In the genomic region with DNA sequence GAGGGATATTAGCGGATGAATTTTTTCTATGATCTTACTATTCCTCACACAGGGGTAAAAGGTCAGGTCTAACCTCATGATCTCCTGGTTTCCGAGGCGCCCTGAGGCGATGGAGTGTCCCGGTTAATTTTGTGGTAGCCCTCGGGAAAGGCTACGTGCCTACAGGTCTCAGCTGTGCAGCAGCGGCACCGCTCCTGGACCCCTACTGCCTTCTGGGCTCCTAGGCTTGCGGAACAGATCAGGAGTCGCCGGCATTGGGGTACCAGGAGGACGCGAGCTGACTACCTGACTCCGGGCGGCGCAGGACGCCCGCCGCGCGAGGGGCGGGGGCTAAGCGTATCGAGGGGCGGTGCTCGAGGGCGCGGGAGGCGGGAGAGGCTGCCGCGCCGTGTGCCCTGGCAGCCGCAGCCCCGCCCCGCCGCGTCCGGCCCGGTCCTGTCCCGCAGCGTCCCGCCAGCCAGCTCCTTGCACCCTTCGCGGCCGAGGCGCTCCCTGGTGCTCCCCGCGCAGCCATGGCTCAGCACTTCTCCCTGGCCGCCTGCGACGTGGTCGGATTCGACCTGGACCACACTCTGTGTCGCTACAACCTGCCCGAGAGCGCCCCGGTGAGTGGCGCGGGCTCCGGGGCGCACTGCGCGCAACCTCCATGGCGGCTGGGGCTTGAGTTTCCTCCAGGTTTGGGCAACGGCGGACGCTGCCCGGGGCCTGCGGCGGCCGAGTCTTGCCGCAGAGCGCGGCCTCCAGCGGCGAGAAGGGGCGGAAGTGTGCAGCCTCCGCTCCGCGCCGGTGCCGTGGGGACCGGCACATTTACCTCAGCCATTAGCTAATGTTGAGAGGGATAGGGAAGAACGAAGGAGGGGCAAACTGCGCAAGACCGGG, we compare ENCODE assay signal across 8 cellular contexts. TPM values are rescaled to one million over a fixed set of nuclear protein-coding genes. Genes with fewer than 3 reads are reported as not detected.
DNase-seq lines count a peak whose midpoint lies in the region; ATAC-seq and TF ChIP-seq lines count a peak whose summit lies in the region.

NT5DC1 (plus strand) TSS at position 435 of the 879 bp plus-strand sequence; CDS start at position 513, 78 bp downstream.

- no peaks in the 10 kb centered on the region for H3K27me3 ChIP-seq in CD8-positive, alpha-beta T cell (ENCODE audit: insufficient read depth, low read length)
- no peaks in the 10 kb centered on the region for H3K27me3 ChIP-seq in mesenchymal stem cell (ENCODE audit: control insufficient read depth in 1 of 2, insufficient read depth in 1 of 2, low read length in 2 of 2)

- peak within 1 kb of the TSS; percentile 80 to 99 for H2BK12ac ChIP-seq in mesenchymal stem cell (ENCODE audit: low read length in 2 of 2)

- H3K27ac ChIP-seq in CD8-positive, alpha-beta T cell (ENCODE audit: low read depth, low read length), result peak within 1 kb of the TSS; percentile 76
- peak within 1 kb of the TSS; percentile 94 for H3K27ac ChIP-seq in mesenchymal stem cell (ENCODE audit: low read length, poor library complexity, severe bottlenecking)

- intact Hi-C loops in CD8-positive, alpha-beta T cell (cut with DNase I, micrococcal nuclease), result loop anchor here (1.0 to 10.0 kb wide), 10 partner anchors 117 to 1504 kb away; partner anchors contain the start of genes GOPC (in 2 of the 2), RWDD1 (in 2 of the 2), TSPYL1 (in 2 of the 2) and KPNA5 (in 1 of the 2)

- H3K36me3 ChIP-seq in CD8-positive, alpha-beta T cell (ENCODE audit: insufficient read depth, low read length), result no peaks in the 10 kb centered on the region
- H3K36me3 ChIP-seq in mesenchymal stem cell (ENCODE audit: control insufficient read depth in 1 of 2, insufficient read depth in 2 of 2, low read depth in 1 of 2, low read length in 2 of 2), result peaks cover 0 to 4% of the 10 kb centered on the region in 2 experiments

- peak within 1 kb of the TSS; percentile 100 for H2AFZ ChIP-seq in mesenchymal stem cell (ENCODE audit: low read depth, low read length)

- H2BK120ac ChIP-seq in mesenchymal stem cell (ENCODE audit: low read depth, low read length), result peak within 1 kb of the TSS; percentile 85

- POLR2A ChIA-PET in CD8-positive, alpha-beta T cell (lab: Charles Lee), result interaction anchor here (0.5 to 1.8 kb wide), 7 partner anchors 12 to 470 kb away, joined by 3 to 10 read pairs (median 4); partner anchors contain the start of genes RWDD1 and TSPYL1

- H3K4ac ChIP-seq in mesenchymal stem cell (ENCODE audit: low read depth in 1 of 2, low read length in 2 of 2), result peak within 1 kb of the TSS; percentile 57 to 94

- H2AK5ac ChIP-seq in mesenchymal stem cell (ENCODE audit: low read length, severe bottlenecking), result peak within 1 kb of the TSS; percentile 73

- ATAC-seq in CD8-positive, alpha-beta T cell, result peak; percentile 93
- peak; percentile 80 for ATAC-seq in GM19395 (IDR thresholded peaks at IDR 0.05; ENCODE audit: unreplicated experiment)
- peak; percentile 69 for ATAC-seq in HG03558 (IDR thresholded peaks at IDR 0.05; ENCODE audit: extremely low read depth, unreplicated experiment)

- H3K14ac ChIP-seq in mesenchymal stem cell (ENCODE audit: low read length in 2 of 2), result peak within 1 kb of the TSS in 1 of 2 experiments; percentile 99

- peak within 1 kb of the TSS; percentile 95 for H2BK5ac ChIP-seq in mesenchymal stem cell (ENCODE audit: low read depth, low read length, poor library complexity, severe bottlenecking)

- H3K36me3 Mint-ChIP-seq in CD8-positive, alpha-beta T cell, result peaks cover 18% of the 10 kb centered on the region

- peaks cover 10% of the 10 kb centered on the region for H3K9me3 Mint-ChIP-seq in CD8-positive, alpha-beta T cell

- TF ChIP-seq CTCF in CD8-positive, alpha-beta T cell (IDR thresholded peaks at IDR 0.05), result peak; percentile 55

- H4K8ac ChIP-seq in mesenchymal stem cell (ENCODE audit: low read length), result peak within 1 kb of the TSS; percentile 98

- peak within 1 kb of the TSS; percentile 75 for H3K4me2 ChIP-seq in mesenchymal stem cell (ENCODE audit: low read length, poor library complexity, severe bottlenecking)

- 2% methylated on average over 81 of the region's 87 CpGs for WGBS in mesenchymal stem cell

- H3K9me3 ChIP-seq in CD8-positive, alpha-beta T cell (ENCODE audit: low read length), result no peaks in the 10 kb centered on the region
- H3K9me3 ChIP-seq in mesenchymal stem cell (ENCODE audit: control insufficient read depth, low read length), result peaks cover 10% of the 10 kb centered on the region

- peaks cover 54% of the 10 kb centered on the region for H3K4me1 Mint-ChIP-seq in CD8-positive, alpha-beta T cell (ENCODE audit: low read depth)

- H3K27ac Mint-ChIP-seq in CD8-positive, alpha-beta T cell, result peak within 1 kb of the TSS; percentile 90

- H3K4me3 Mint-ChIP-seq in CD8-positive, alpha-beta T cell, result peak within 1 kb of the TSS; percentile 93

- peak within 1 kb of the TSS in 1 of 2 experiments; percentile 99 for H3K23ac ChIP-seq in mesenchymal stem cell (ENCODE audit: low read length in 2 of 2)

- peak within 1 kb of the TSS; percentile 91 for H3K9ac ChIP-seq in mesenchymal stem cell (ENCODE audit: low read length)

- CTCF ChIA-PET in CD8-positive, alpha-beta T cell (lab: Charles Lee), result interaction anchor here (0.8 to 2.8 kb wide), 6 partner anchors 13 to 116 kb away, joined by 3 to 11 read pairs (median 3); no protein-coding TSS in a partner anchor

- DNase-seq in CD8-positive, alpha-beta T cell, result peak; percentile 67 to 91 (median 83)
- DNase-seq in NCI-H774 (lab: John Stamatoyannopoulos, UW) (peak; percentile 97), mesenchymal stem cell (peak; percentile 83)
- peak; percentile 41 to 76 for DNase-seq in activated CD8-positive, alpha-beta memory T cell treated with anti-CD3 and anti-CD28 coated beads for 1 hour (ENCODE audit: extremely low read depth in 1 of 2, low read depth in 1 of 2)
- peak; percentile 64 for DNase-seq in effector CD8-positive, alpha-beta T cell (lab: John Stamatoyannopoulos, UW)
- peak; percentile 59 for DNase-seq in stimulated activated CD8-positive, alpha-beta memory T cell treated with anti-CD3 and anti-CD28 coated beads, Interleukin-15, amount 100 ng/mL, for 1 hour (ENCODE audit: low read depth)

- peak within 1 kb of the TSS; percentile 87 for H3K4me3 ChIP-seq in CD8-positive, alpha-beta T cell (ENCODE audit: low read depth, low read length)
- H3K4me3 ChIP-seq in mesenchymal stem cell (ENCODE audit: insufficient read depth in 1 of 2, low read depth in 1 of 2, low read length in 2 of 2), result peak within 1 kb of the TSS; percentile 87 to 98

- H3K4me1 ChIP-seq in CD8-positive, alpha-beta T cell (ENCODE audit: insufficient read depth, low read length), result peaks cover 46% of the 10 kb centered on the region
- peaks cover 14% of the 10 kb centered on the region for H3K4me1 ChIP-seq in mesenchymal stem cell (ENCODE audit: control insufficient read depth, insufficient read depth, low read depth, low read length)

- H3K27me3 Mint-ChIP-seq in CD8-positive, alpha-beta T cell (ENCODE audit: low read depth), result no peaks in the 10 kb centered on the region

- peak within 1 kb of the TSS; percentile 99 to 100 for H3K18ac ChIP-seq in mesenchymal stem cell (ENCODE audit: low read depth in 1 of 2, low read length in 2 of 2)

- peak within 1 kb of the TSS; percentile 95 for H2BK15ac ChIP-seq in mesenchymal stem cell (ENCODE audit: low read depth, poor library complexity, severe bottlenecking)

- H4K91ac ChIP-seq in mesenchymal stem cell (ENCODE audit: low read length), result peak within 1 kb of the TSS; percentile 88

- peaks cover 23% of the 10 kb centered on the region for H3K79me1 ChIP-seq in mesenchymal stem cell (replicated peaks; ENCODE audit: low read length, poor library complexity, severe bottlenecking)

RNA-seq across cellular contexts. Expression of gene NT5DC1, which starts in this region (rescaled TPM):
- total RNA-seq in CD8-positive, alpha-beta T cell, result 10 to 100 TPM; 19.2 to 23.3 TPM
- 12.5 TPM for polyA plus RNA-seq in mesenchymal stem cell (2013, experiment 1 of 2)
- polyA plus RNA-seq in mesenchymal stem cell (2013, experiment 2 of 2), result 12.2 TPM

Comparison
In these comparisons a context has a peak if more than half of its experiments do, and no peak if none do; other contexts are left out.
1. Peak in every context shown above with its lines: DNase-seq, ATAC-seq, H3K4me3 ChIP-seq and H3K27ac ChIP-seq.